Comparison of ENCODE assay signal across 21 cellular contexts in genomic region chr6:151372164-151372563, GRCh38. TPM values are rescaled to one million over a fixed set of nuclear protein-coding genes. Genes with fewer than 3 reads are reported as not detected.
DNase-seq lines count a peak whose midpoint lies in the region; ATAC-seq and TF ChIP-seq lines count a peak whose summit lies in the region.
"Had no signal": no experiment of that assay in that cellular context is flagged by ENCODE, and none has a peak within 500 bp of the region (broad histone marks: within the 10 kb centered on the region; RNA-seq: fewer than 3 reads in every experiment).

No MANE protein-coding gene starts in this region.

- no peak overlapping the region for H4K5ac ChIP-seq in H9 (ENCODE audit: insufficient read length, low read depth, low read length)

- H3K23me2 ChIP-seq in H9 (ENCODE audit: insufficient read length, low read depth, low read length, poor library complexity, severe bottlenecking): no peaks in the 10 kb centered on the region

- H2BK5ac ChIP-seq in H9 (ENCODE audit: insufficient read length, low read length): no peak overlapping the region

- H3K4me1 ChIP-seq in H9 (ENCODE audit: insufficient read depth, low read length) (peaks cover 5% of the 10 kb centered on the region; the same call in 1 of the 2 replicates), aorta (ENCODE audit: control insufficient read depth in 1 of 2, insufficient read depth in 2 of 2, low read length in 2 of 2) (no peaks in the 10 kb centered on the region)
- H3K4me1 ChIP-seq: breast epithelium, pancreas had no signal

- H3K4me3 Mint-ChIP-seq in CD14-positive monocyte (no peak overlapping the region), H9 (no peak overlapping the region; a peak in 1 of 5 replicates), glutamatergic neuron (ENCODE audit: unreplicated experiment) (peak overlapping the region; percentile 6)

- H3K27ac Mint-ChIP-seq in CD14-positive monocyte (peak overlapping the region in 6 of 7 donors; percentile 3 to 66 (median 28)), H9 (peak overlapping the region in 2 of 3 experiments; percentile 7 to 56; a peak in 3 of 7 replicates), glutamatergic neuron (ENCODE audit: unreplicated experiment) (peak overlapping the region; percentile 14)

- H3K4ac ChIP-seq in H9 (ENCODE audit: low read depth, low read length): no peak overlapping the region

- H2AK5ac ChIP-seq in H9 (ENCODE audit: insufficient read length, low read length): no peak overlapping the region

- TF ChIP-seq CTCF in CD14-positive monocyte (IDR thresholded peaks at IDR 0.05) (no peak), H9 (conservative IDR thresholded peaks at IDR 0.05) (no peak), glutamatergic neuron (IDR thresholded peaks at IDR 0.05; ENCODE audit: partially characterized antibody, unreplicated experiment) (no peak)

- intact Hi-C loops in CD14-positive monocyte (cut with micrococcal nuclease): no loop called here
- intact Hi-C loops in aorta (cut with DNase I): no loop called here

- DNase-seq in CD14-positive monocyte (ENCODE audit: low spot score): no peak
- DNase-seq in H9: no peak
- DNase-seq in activated CD8-positive, alpha-beta memory T cell treated with anti-CD3 and anti-CD28 coated beads for 24 hours: peak; percentile 59
- DNase-seq in glutamatergic neuron: no peak
- DNase-seq in NCI-H82 treated with DMSO at 0.1 percent for 48 hours (lab: John Stamatoyannopoulos, UW; ENCODE audit: unreplicated experiment): no peak
- DNase-seq in aorta: no peak
- no peak for DNase-seq in OCI-M2 (lab: John Stamatoyannopoulos, UW; ENCODE audit: unreplicated experiment)
- no peak for DNase-seq in mesenteric fat pad (ENCODE audit: low spot score)
- DNase-seq: activated CD4-positive, CD25-positive, alpha-beta regulatory T cell treated with anti-CD3 and anti-CD28 coated beads, Interleukin-2, amount 50 U/mL, for 72 hours; activated gamma-delta T cell treated with Interleukin-2 at 50 U/mL for 16 hours; dorsolateral prefrontal cortex; H7; NCI-H1105; NCI-H82; pancreas; stimulated activated CD4-positive, alpha-beta T cell treated with anti-CD3 and anti-CD28 coated beads, Interleukin-4, amount 100 ng/mL, for 24 hours; stimulated activated CD8-positive, alpha-beta memory T cell treated with anti-CD3 and anti-CD28 coated beads, Interleukin-4, amount 100 ng/mL, for 48 hours; tibial artery had no signal

- H3K27ac ChIP-seq in H9 (ENCODE audit: insufficient read length, low read depth, low read length) (no peak overlapping the region), aorta (ENCODE audit: low read depth in 1 of 2, low read length in 2 of 2) (no peak overlapping the region)
- H3K27ac ChIP-seq: breast epithelium, dorsolateral prefrontal cortex, hepatocyte, KMS-11, pancreas, tibial artery had no signal

- H3K9me3 ChIP-seq in H9 (ENCODE audit: control insufficient read depth, low read depth, low read length) (no peaks in the 10 kb centered on the region), aorta (ENCODE audit: control insufficient read depth, low read length) (no peaks in the 10 kb centered on the region)
- H3K9me3 ChIP-seq: breast epithelium, pancreas, tibial artery had no signal

- H4K91ac ChIP-seq in H9 (ENCODE audit: insufficient read length, low read depth, low read length): no peak overlapping the region

- no peak for ATAC-seq in aorta (ENCODE audit: low FRiP score)
- ATAC-seq: pancreas had no signal

- H3K4me2 ChIP-seq in H9 (ENCODE audit: insufficient read depth, insufficient read length, low read length): no peak overlapping the region
- H3K4me2 ChIP-seq: hepatocyte, KMS-11 had no signal

- H3K79me1 ChIP-seq in H9 (ENCODE audit: insufficient read depth, low read depth, low read length, poor library complexity, severe bottlenecking): no peaks in the 10 kb centered on the region

- no peak overlapping the region for H3K56ac ChIP-seq in H9 (ENCODE audit: insufficient read length, low read depth, low read length)

- no peak overlapping the region for H3K14ac ChIP-seq in H9 (ENCODE audit: insufficient read depth, low read length)

- H2BK15ac ChIP-seq in H9 (ENCODE audit: low read depth, low read length): no peak overlapping the region

- no peak overlapping the region for H3K23ac ChIP-seq in H9 (ENCODE audit: insufficient read length, low read depth, low read length)

- H4K8ac ChIP-seq in H9 (replicated peaks; ENCODE audit: insufficient read length, low read depth, low read length): no peak overlapping the region

- peaks cover 4% of the 10 kb centered on the region; the same call in 1 of the 2 replicates for H3K79me2 ChIP-seq in H9 (ENCODE audit: insufficient read depth, low read length)

- no peaks in the 10 kb centered on the region for H4K20me1 ChIP-seq in H9 (ENCODE audit: control insufficient read depth, insufficient read depth, insufficient read length)

- H2BK12ac ChIP-seq in H9 (ENCODE audit: insufficient read length, low read depth, low read length): no peak overlapping the region

- peaks cover 1 to 7% of the 10 kb centered on the region in 2 donors for H3K36me3 ChIP-seq in aorta (ENCODE audit: control insufficient read depth in 1 of 2, insufficient read depth in 2 of 2, low read length in 1 of 2)
- H3K36me3 ChIP-seq: breast epithelium had no signal

- H2BK120ac ChIP-seq in H9 (ENCODE audit: low read depth, low read length, poor library complexity, severe bottlenecking): no peak overlapping the region

- H3K9ac ChIP-seq in H9 (ENCODE audit: extremely low read depth, insufficient read length, low read length): no peak overlapping the region
- H3K9ac ChIP-seq: KMS-11 had no signal

- H2BK20ac ChIP-seq in H9 (ENCODE audit: low read depth, low read length, poor library complexity, severe bottlenecking): no peak overlapping the region

- no peak overlapping the region for H3T11ph ChIP-seq in H9 (ENCODE audit: low read length)

- no peaks in the 10 kb centered on the region for H3K27me3 ChIP-seq in H9 (ENCODE audit: insufficient read depth, low read length)
- no peaks in the 10 kb centered on the region for H3K27me3 ChIP-seq in aorta (ENCODE audit: control insufficient read depth in 1 of 2, insufficient read depth in 2 of 2, low read length in 1 of 2)
- H3K27me3 ChIP-seq: breast epithelium, dorsolateral prefrontal cortex, hepatocyte, pancreas, tibial artery had no signal

- H3K27me3 Mint-ChIP-seq in CD14-positive monocyte (ENCODE audit: low read depth in 3 of 3) (peaks cover 0 to 2% (median 0%) of the 10 kb centered on the region in 3 donors), H9 (ENCODE audit: low read depth) (no peaks in the 10 kb centered on the region), glutamatergic neuron (ENCODE audit: unreplicated experiment) (peaks cover 3% of the 10 kb centered on the region)

- no peak overlapping the region for H2AFZ ChIP-seq in H9 (ENCODE audit: low read length)
- H2AFZ ChIP-seq: hepatocyte had no signal

- WGBS in H9 (ENCODE audit: extremely low coverage, insufficient read length, low lambda C conversion rate): no CpG with 5 or more reads among the region's 5 CpGs
- 93 to 99% methylated on average over 5 of the region's 5 CpGs for WGBS in aorta, 2 donors

- H3K4me1 Mint-ChIP-seq in CD14-positive monocyte (peaks cover 30% of the 10 kb centered on the region), H9 (peaks cover 15 to 16% of the 10 kb centered on the region in 2 experiments), glutamatergic neuron (ENCODE audit: low read depth, unreplicated experiment) (peaks cover 16% of the 10 kb centered on the region)

- peaks cover 30 to 53% of the 10 kb centered on the region in 2 donors for H3K36me3 Mint-ChIP-seq in CD14-positive monocyte
- H3K36me3 Mint-ChIP-seq in H9 (ENCODE audit: insufficient read depth in 1 of 3, low read depth in 3 of 3): peaks cover 12 to 44% (median 35%) of the 10 kb centered on the region in 3 experiments; a peak in 6 of 7 replicates
- H3K36me3 Mint-ChIP-seq in glutamatergic neuron (ENCODE audit: unreplicated experiment): no peaks in the 10 kb centered on the region

- no peak overlapping the region for H3K18ac ChIP-seq in H9 (ENCODE audit: insufficient read length, low read depth, low read length)

- H3K9me3 Mint-ChIP-seq in CD14-positive monocyte (no peaks in the 10 kb centered on the region), H9 (no peaks in the 10 kb centered on the region), glutamatergic neuron (ENCODE audit: unreplicated experiment) (peaks cover 4% of the 10 kb centered on the region)

- no peak overlapping the region for H3K4me3 ChIP-seq in aorta (ENCODE audit: low read length in 2 of 2)
- H3K4me3 ChIP-seq: breast epithelium, dorsolateral prefrontal cortex, hepatocyte, pancreas, tibial artery had no signal

RNA-seq across cellular contexts. Expression of gene ZBTB2, which starts 19.2 kb away (rescaled TPM):
- 1 to 10 TPM; 7.2 to 9.6 TPM for polyA plus RNA-seq in CD14-positive monocyte
- total RNA-seq in H9 (2021): 30.5 and 31.4 TPM in 2 replicates
- total RNA-seq in glutamatergic neuron (ENCODE audit: unreplicated experiment): 6.7 TPM
- 10 to 100 TPM; 10.4 to 14.0 TPM for total RNA-seq in aorta
- polyA plus RNA-seq in aorta: 1 to 10 TPM; 5.0 to 7.7 TPM
- 10.7 TPM for total RNA-seq in mesenteric fat pad
